In genomic region chr1:186078245-186078644, GRCh38 we compare ENCODE assay signal across 8 cellular contexts.
A peak's percentile ranks its signal among the peaks of the same experiment; 100 is the strongest.
DNase-seq lines count a peak whose midpoint lies in the region; ATAC-seq and TF ChIP-seq lines count a peak whose summit lies in the region.
"Had no signal": no experiment of that assay in that cellular context is flagged by ENCODE, and none has a peak within 500 bp of the region (broad histone marks: within the 10 kb centered on the region; RNA-seq: fewer than 3 reads in every experiment).

No MANE protein-coding gene starts in this region.

- H3K9ac ChIP-seq in mesenchymal stem cell (ENCODE audit: low read length), result no peak overlapping the region

- H3K4me2 ChIP-seq in mesenchymal stem cell (ENCODE audit: low read length, poor library complexity, severe bottlenecking), result no peak overlapping the region

- H3K79me1 ChIP-seq in mesenchymal stem cell (replicated peaks; ENCODE audit: low read length, poor library complexity, severe bottlenecking), result no peaks in the 10 kb centered on the region

- H3K36me3 ChIP-seq in mesenchymal stem cell (ENCODE audit: control insufficient read depth in 1 of 2, insufficient read depth in 2 of 2, low read depth in 1 of 2, low read length in 2 of 2), result peaks cover 6 to 75% of the 10 kb centered on the region in 2 experiments
- peaks cover 0 to 28% (median 0%) of the 10 kb centered on the region in 9 donors for H3K36me3 ChIP-seq in heart right ventricle
- no peaks in the 10 kb centered on the region for H3K36me3 ChIP-seq in upper lobe of left lung

- TF ChIP-seq CTCF in heart right ventricle (IDR thresholded peaks at IDR 0.05) (no peak), upper lobe of left lung (IDR thresholded peaks at IDR 0.05) (no peak)

- peak; percentile 96 for ATAC-seq in GM19025 (IDR thresholded peaks at IDR 0.05; ENCODE audit: low read depth, unreplicated experiment)
- peak; percentile 89 for ATAC-seq in GM21737 (IDR thresholded peaks at IDR 0.05; ENCODE audit: unreplicated experiment)
- peak; percentile 96 for ATAC-seq in HG03280 (IDR thresholded peaks at IDR 0.05; ENCODE audit: unreplicated experiment)
- ATAC-seq in heart right ventricle, result no peak
- no peak for ATAC-seq in upper lobe of left lung (ENCODE audit: low FRiP score in 2 of 2)

- no peak overlapping the region for H4K8ac ChIP-seq in mesenchymal stem cell (ENCODE audit: low read length)

- H2BK5ac ChIP-seq in mesenchymal stem cell (ENCODE audit: low read depth, low read length, poor library complexity, severe bottlenecking), result no peak overlapping the region

- intact Hi-C loops in heart right ventricle (cut with DNase I), result loop anchor here in 1 of 10 donors (5.0 kb wide), 1 partner anchor 36 kb away; no protein-coding TSS in a partner anchor

- peaks cover 3% of the 10 kb centered on the region for H3K4me1 ChIP-seq in mesenchymal stem cell (ENCODE audit: control insufficient read depth, insufficient read depth, low read depth, low read length)
- H3K4me1 ChIP-seq in heart right ventricle, result peaks cover 0 to 11% (median 0%) of the 10 kb centered on the region in 9 donors
- peaks cover 0 to 18% (median 7%) of the 10 kb centered on the region in 4 donors for H3K4me1 ChIP-seq in upper lobe of left lung

- no peak for TF ChIP-seq POLR2A in upper lobe of left lung (IDR thresholded peaks at IDR 0.05)

- H3K9me3 ChIP-seq in mesenchymal stem cell (ENCODE audit: control insufficient read depth, low read length) (no peaks in the 10 kb centered on the region), heart right ventricle (no peaks in the 10 kb centered on the region), upper lobe of left lung (no peaks in the 10 kb centered on the region)

- no peak overlapping the region for H3K4ac ChIP-seq in mesenchymal stem cell (ENCODE audit: low read depth in 1 of 2, low read length in 2 of 2)

- H4K91ac ChIP-seq in mesenchymal stem cell (ENCODE audit: low read length), result no peak overlapping the region

- no peak for TF ChIP-seq EP300 in upper lobe of left lung (IDR thresholded peaks at IDR 0.05)

- H2BK12ac ChIP-seq in mesenchymal stem cell (ENCODE audit: low read length in 2 of 2), result no peak overlapping the region

- H3K27ac ChIP-seq in mesenchymal stem cell (ENCODE audit: low read length, poor library complexity, severe bottlenecking) (no peak overlapping the region), heart right ventricle (no peak overlapping the region), upper lobe of left lung (no peak overlapping the region)

- no peak overlapping the region for H2BK15ac ChIP-seq in mesenchymal stem cell (ENCODE audit: low read depth, poor library complexity, severe bottlenecking)

- H2AK5ac ChIP-seq in mesenchymal stem cell (ENCODE audit: low read length, severe bottlenecking), result no peak overlapping the region

- no peak overlapping the region for H3K23ac ChIP-seq in mesenchymal stem cell (ENCODE audit: low read length in 2 of 2)

- H3K27me3 ChIP-seq in mesenchymal stem cell (ENCODE audit: control insufficient read depth in 1 of 2, insufficient read depth in 1 of 2, low read length in 2 of 2), result no peaks in the 10 kb centered on the region
- no peaks in the 10 kb centered on the region for H3K27me3 ChIP-seq in heart right ventricle
- H3K27me3 ChIP-seq in upper lobe of left lung, result no peaks in the 10 kb centered on the region

- H3K14ac ChIP-seq in mesenchymal stem cell (ENCODE audit: low read length in 2 of 2), result no peak overlapping the region

- DNase-seq in mesenchymal stem cell (peak; percentile 59), heart right ventricle (no peak), upper lobe of left lung (no peak), NCI-H1092 (lab: John Stamatoyannopoulos, UW) (no peak)
- DNase-seq: activated naive CD4-positive, alpha-beta T cell treated with anti-CD3 and anti-CD28 coated beads, Interleukin-2, amount 10 ng/mL, durations not matched to agents 7 days and 5 days had no signal

- no peak overlapping the region for H3K18ac ChIP-seq in mesenchymal stem cell (ENCODE audit: low read depth in 1 of 2, low read length in 2 of 2)

- H3K4me3 ChIP-seq in mesenchymal stem cell (ENCODE audit: insufficient read depth in 1 of 2, low read depth in 1 of 2, low read length in 2 of 2), result no peak overlapping the region
- H3K4me3 ChIP-seq in heart right ventricle, result no peak overlapping the region
- H3K4me3 ChIP-seq in upper lobe of left lung, result no peak overlapping the region

- H2AFZ ChIP-seq in mesenchymal stem cell (ENCODE audit: low read depth, low read length), result no peak overlapping the region

- H2BK120ac ChIP-seq in mesenchymal stem cell (ENCODE audit: low read depth, low read length), result no peak overlapping the region

- 14% methylated on average over 1 of the region's 2 CpGs for WGBS in mesenchymal stem cell
- 76 to 86% methylated on average over 2 of the region's 2 CpGs for WGBS in heart right ventricle, 2 donors
- 80 to 82% methylated on average over 2 of the region's 2 CpGs for WGBS in upper lobe of left lung, 2 donors

Comparison
In these comparisons a context has a peak if more than half of its experiments do, and no peak if none do; other contexts are left out.
1. ATAC-seq: peak in GM19025 (single experiment), GM21737 (single experiment) and HG03280 (single experiment); none in heart right ventricle (0 of 8) and upper lobe of left lung (0 of 2).